In the genomic region with DNA sequence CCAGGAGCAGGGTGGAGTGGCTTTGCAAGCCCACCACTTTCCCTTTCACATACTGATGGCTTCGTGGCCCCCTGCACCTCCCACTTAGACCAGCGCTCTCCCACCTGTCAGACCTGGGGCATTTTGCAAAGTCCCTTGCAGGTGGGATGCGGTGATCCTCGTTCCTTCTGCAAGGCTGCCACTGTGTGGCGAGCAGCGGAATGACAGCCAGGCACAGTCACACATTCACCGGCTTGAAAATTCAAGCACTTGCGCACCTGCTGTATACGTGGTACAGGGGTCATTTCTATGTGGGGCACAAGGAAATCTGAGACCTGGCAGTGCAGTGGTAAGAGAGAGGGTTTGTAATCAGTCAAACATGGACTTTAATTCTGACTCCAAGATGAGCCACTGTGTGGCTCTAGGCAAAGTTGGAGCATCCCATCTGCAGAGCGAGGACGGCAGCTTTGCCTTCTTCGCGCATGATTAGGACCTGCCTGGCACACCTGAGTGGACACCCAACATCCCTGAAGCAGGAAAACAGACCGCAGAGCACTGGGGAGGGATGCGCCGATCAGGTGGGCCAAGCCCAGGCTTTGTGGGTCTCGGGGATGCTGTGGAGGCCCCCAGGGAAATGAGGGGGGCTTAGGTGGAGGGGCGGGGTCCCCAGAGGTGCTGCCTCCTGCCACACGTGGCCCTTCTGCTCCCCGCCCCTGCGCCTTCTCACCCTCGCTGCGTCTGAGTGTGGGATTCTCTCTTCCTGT, we compare ENCODE assay signal across 1 cellular context.
TF ChIP-seq lines count a peak whose summit lies in the region.

No MANE protein-coding gene starts in this region.

TF ChIP-seq in K562, 482 proteins besides CTCF, POLR2A, EP300 and RAD21 (continues in another document):
- TF ChIP-seq, protein P1, sequence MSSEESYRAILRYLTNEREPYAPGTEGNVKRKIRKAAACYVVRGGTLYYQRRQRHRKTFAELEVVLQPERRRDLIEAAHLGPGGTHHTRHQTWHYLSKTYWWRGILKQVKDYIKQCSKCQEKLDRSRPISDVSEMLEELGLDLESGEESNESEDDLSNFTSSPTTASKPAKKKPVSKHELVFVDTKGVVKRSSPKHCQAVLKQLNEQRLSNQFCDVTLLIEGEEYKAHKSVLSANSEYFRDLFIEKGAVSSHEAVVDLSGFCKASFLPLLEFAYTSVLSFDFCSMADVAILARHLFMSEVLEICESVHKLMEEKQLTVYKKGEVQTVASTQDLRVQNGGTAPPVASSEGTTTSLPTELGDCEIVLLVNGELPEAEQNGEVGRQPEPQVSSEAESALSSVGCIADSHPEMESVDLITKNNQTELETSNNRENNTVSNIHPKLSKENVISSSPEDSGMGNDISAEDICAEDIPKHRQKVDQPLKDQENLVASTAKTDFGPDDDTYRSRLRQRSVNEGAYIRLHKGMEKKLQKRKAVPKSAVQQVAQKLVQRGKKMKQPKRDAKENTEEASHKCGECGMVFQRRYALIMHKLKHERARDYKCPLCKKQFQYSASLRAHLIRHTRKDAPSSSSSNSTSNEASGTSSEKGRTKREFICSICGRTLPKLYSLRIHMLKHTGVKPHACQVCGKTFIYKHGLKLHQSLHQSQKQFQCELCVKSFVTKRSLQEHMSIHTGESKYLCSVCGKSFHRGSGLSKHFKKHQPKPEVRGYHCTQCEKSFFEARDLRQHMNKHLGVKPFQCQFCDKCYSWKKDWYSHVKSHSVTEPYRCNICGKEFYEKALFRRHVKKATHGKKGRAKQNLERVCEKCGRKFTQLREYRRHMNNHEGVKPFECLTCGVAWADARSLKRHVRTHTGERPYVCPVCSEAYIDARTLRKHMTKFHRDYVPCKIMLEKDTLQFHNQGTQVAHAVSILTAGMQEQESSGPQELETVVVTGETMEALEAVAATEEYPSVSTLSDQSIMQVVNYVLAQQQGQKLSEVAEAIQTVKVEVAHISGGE (CRISPR knock-in tag; IDR thresholded peaks at IDR 0.05) = no peak
- TF ChIP-seq, protein P2, sequence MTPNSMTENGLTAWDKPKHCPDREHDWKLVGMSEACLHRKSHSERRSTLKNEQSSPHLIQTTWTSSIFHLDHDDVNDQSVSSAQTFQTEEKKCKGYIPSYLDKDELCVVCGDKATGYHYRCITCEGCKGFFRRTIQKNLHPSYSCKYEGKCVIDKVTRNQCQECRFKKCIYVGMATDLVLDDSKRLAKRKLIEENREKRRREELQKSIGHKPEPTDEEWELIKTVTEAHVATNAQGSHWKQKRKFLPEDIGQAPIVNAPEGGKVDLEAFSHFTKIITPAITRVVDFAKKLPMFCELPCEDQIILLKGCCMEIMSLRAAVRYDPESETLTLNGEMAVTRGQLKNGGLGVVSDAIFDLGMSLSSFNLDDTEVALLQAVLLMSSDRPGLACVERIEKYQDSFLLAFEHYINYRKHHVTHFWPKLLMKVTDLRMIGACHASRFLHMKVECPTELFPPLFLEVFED (CRISPR knock-in tag; conservative IDR thresholded peaks at IDR 0.05) = 0 out of 2 replicates have a peak, but pooled peaks have one; percentile 27
- TF ChIP-seq HMGN3 (IDR thresholded peaks at IDR 0.05; ENCODE audit: borderline replicate concordance, extremely low read depth, insufficient read length, low read depth, low read length) = no peak
- TF ChIP-seq SMC3 (conservative IDR thresholded peaks at IDR 0.05; ENCODE audit: insufficient read depth, low read depth, low read length) = peak; percentile 91
- TF ChIP-seq ZNF217 (CRISPR knock-in tag; IDR thresholded peaks at IDR 0.05) = no peak
- TF ChIP-seq POLR2H (tag; IDR thresholded peaks at IDR 0.05; ENCODE audit: low read depth) = no peak
- no peak for TF ChIP-seq TFAM (CRISPR knock-in tag; conservative IDR thresholded peaks at IDR 0.05)
- no peak for TF ChIP-seq CREB1 (IDR thresholded peaks at IDR 0.05)
- TF ChIP-seq CREB1 (CRISPR knock-in tag; IDR thresholded peaks at IDR 0.05) = peak; percentile 5; the same call in 1 of the 2 replicates
- peak in 1 of 2 experiments; percentile 56; a peak in 1 of 4 replicates for TF ChIP-seq TEAD1 (CRISPR knock-in tag; IDR thresholded peaks at IDR 0.05)
- no peak for TF ChIP-seq ZFX (CRISPR knock-in tag; IDR thresholded peaks at IDR 0.05)
- TF ChIP-seq, protein P3, sequence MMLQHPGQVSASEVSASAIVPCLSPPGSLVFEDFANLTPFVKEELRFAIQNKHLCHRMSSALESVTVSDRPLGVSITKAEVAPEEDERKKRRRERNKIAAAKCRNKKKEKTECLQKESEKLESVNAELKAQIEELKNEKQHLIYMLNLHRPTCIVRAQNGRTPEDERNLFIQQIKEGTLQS (IDR thresholded peaks at IDR 0.05) = no peak
- TF ChIP-seq, protein P3 (CRISPR knock-in tag; conservative IDR thresholded peaks at IDR 0.05) = no peak
- no peak for TF ChIP-seq BCOR (IDR thresholded peaks at IDR 0.05)
- TF ChIP-seq ZNF197 (CRISPR knock-in tag; IDR thresholded peaks at IDR 0.05; ENCODE audit: low read depth) = no peak
- TF ChIP-seq HCFC1 (IDR thresholded peaks at IDR 0.05; ENCODE audit: low read depth, low read length) = 0 out of 2 replicates have a peak, but pooled peaks have one; percentile 20
- 0 out of 2 replicates have a peak, but pooled peaks have one; percentile 12 for TF ChIP-seq TEAD4 (IDR thresholded peaks at IDR 0.05; ENCODE audit: low read length)
- TF ChIP-seq TEAD4 (CRISPR knock-in tag; IDR thresholded peaks at IDR 0.05; ENCODE audit: borderline replicate concordance) = no peak
- TF ChIP-seq, protein P4, sequence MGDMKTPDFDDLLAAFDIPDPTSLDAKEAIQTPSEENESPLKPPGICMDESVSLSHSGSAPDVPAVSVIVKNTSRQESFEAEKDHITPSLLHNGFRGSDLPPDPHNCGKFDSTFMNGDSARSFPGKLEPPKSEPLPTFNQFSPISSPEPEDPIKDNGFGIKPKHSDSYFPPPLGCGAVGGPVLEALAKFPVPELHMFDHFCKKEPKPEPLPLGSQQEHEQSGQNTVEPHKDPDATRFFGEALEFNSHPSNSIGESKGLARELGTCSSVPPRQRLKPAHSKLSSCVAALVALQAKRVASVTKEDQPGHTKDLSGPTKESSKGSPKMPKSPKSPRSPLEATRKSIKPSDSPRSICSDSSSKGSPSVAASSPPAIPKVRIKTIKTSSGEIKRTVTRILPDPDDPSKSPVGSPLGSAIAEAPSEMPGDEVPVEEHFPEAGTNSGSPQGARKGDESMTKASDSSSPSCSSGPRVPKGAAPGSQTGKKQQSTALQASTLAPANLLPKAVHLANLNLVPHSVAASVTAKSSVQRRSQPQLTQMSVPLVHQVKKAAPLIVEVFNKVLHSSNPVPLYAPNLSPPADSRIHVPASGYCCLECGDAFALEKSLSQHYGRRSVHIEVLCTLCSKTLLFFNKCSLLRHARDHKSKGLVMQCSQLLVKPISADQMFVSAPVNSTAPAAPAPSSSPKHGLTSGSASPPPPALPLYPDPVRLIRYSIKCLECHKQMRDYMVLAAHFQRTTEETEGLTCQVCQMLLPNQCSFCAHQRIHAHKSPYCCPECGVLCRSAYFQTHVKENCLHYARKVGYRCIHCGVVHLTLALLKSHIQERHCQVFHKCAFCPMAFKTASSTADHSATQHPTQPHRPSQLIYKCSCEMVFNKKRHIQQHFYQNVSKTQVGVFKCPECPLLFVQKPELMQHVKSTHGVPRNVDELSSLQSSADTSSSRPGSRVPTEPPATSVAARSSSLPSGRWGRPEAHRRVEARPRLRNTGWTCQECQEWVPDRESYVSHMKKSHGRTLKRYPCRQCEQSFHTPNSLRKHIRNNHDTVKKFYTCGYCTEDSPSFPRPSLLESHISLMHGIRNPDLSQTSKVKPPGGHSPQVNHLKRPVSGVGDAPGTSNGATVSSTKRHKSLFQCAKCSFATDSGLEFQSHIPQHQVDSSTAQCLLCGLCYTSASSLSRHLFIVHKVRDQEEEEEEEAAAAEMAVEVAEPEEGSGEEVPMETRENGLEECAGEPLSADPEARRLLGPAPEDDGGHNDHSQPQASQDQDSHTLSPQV (IDR thresholded peaks at IDR 0.05) = no peak
- TF ChIP-seq, protein P5, sequence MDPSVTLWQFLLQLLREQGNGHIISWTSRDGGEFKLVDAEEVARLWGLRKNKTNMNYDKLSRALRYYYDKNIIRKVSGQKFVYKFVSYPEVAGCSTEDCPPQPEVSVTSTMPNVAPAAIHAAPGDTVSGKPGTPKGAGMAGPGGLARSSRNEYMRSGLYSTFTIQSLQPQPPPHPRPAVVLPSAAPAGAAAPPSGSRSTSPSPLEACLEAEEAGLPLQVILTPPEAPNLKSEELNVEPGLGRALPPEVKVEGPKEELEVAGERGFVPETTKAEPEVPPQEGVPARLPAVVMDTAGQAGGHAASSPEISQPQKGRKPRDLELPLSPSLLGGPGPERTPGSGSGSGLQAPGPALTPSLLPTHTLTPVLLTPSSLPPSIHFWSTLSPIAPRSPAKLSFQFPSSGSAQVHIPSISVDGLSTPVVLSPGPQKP (CRISPR knock-in tag; IDR thresholded peaks at IDR 0.05) = no peak
- TF ChIP-seq, protein P6, sequence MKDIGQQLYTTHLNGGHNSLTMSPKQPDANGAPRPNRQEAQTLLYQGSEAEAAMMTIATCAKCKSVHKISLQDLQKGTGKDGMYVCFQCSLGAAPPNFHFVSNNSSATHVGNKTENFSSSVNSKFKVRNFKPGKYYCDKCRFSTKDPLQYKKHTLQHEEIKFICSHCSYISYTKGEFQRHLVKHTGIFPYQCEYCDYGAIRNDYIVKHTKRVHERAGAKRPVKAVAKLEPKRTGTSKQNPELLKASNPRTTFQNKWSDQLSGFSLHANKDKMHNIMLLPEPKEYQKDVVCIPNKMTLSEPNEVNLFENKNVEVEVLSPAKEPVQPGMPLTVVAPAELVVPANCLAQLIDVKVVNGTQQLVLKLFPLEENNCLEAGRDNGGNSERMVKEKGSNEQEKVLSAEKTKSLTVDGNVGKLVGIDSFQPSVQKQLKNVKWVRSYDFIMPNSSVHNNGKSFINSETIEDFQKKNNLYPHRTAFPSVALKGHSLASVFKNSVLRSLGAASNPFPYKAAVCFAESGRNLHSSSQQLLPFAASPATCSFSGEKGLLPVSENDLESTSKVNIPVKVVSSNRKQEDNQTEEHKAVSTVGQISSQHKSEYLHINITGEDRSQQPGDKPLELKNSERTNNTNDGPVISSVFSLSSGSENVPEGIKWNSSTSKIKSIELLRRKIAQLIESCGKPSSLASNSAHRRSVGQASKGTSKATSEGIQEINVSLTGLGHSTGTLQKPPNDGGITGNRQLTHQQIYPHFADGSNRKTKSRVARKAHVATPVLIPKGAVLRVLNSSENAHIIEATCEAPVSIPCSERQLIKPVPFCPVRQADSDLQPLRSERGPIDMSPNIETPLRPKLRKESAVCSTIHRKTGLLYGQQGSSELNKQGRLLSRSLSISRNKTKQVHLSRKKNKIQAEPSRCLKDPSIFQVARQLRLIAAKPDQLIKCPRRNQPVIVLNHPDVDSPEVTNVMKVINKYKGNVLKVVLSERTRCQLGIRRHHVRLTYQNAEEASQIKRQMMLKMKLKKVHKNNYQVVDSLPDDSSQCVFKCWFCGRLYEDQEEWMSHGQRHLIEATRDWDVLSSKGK (CRISPR knock-in tag; IDR thresholded peaks at IDR 0.05) = no peak
- no peak for TF ChIP-seq ZFP36 (IDR thresholded peaks at IDR 0.05; ENCODE audit: low read depth, low read length, partially characterized antibody)
- no peak for TF ChIP-seq ETS2 (tag; IDR thresholded peaks at IDR 0.05; ENCODE audit: borderline replicate concordance, poor library complexity, severe bottlenecking)
- TF ChIP-seq JUND (IDR thresholded peaks at IDR 0.05; ENCODE audit: borderline replicate concordance, low read depth, low read length) = 0 out of 2 replicates have a peak, but pooled peaks have one; percentile 29
- no peak for TF ChIP-seq JUND (tag; IDR thresholded peaks at IDR 0.05; ENCODE audit: borderline replicate concordance, low read depth, low read length)
- peak; percentile 69; the same call in 1 of the 2 replicates for TF ChIP-seq XRCC5 (IDR thresholded peaks at IDR 0.05; ENCODE audit: low read depth, low read length)
- TF ChIP-seq, protein P7, sequence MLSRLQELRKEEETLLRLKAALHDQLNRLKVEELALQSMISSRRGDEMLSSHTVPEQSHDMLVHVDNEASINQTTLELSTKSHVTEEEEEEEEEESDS (CRISPR knock-in tag; IDR thresholded peaks at IDR 0.05) = no peak
- TF ChIP-seq, protein P8, sequence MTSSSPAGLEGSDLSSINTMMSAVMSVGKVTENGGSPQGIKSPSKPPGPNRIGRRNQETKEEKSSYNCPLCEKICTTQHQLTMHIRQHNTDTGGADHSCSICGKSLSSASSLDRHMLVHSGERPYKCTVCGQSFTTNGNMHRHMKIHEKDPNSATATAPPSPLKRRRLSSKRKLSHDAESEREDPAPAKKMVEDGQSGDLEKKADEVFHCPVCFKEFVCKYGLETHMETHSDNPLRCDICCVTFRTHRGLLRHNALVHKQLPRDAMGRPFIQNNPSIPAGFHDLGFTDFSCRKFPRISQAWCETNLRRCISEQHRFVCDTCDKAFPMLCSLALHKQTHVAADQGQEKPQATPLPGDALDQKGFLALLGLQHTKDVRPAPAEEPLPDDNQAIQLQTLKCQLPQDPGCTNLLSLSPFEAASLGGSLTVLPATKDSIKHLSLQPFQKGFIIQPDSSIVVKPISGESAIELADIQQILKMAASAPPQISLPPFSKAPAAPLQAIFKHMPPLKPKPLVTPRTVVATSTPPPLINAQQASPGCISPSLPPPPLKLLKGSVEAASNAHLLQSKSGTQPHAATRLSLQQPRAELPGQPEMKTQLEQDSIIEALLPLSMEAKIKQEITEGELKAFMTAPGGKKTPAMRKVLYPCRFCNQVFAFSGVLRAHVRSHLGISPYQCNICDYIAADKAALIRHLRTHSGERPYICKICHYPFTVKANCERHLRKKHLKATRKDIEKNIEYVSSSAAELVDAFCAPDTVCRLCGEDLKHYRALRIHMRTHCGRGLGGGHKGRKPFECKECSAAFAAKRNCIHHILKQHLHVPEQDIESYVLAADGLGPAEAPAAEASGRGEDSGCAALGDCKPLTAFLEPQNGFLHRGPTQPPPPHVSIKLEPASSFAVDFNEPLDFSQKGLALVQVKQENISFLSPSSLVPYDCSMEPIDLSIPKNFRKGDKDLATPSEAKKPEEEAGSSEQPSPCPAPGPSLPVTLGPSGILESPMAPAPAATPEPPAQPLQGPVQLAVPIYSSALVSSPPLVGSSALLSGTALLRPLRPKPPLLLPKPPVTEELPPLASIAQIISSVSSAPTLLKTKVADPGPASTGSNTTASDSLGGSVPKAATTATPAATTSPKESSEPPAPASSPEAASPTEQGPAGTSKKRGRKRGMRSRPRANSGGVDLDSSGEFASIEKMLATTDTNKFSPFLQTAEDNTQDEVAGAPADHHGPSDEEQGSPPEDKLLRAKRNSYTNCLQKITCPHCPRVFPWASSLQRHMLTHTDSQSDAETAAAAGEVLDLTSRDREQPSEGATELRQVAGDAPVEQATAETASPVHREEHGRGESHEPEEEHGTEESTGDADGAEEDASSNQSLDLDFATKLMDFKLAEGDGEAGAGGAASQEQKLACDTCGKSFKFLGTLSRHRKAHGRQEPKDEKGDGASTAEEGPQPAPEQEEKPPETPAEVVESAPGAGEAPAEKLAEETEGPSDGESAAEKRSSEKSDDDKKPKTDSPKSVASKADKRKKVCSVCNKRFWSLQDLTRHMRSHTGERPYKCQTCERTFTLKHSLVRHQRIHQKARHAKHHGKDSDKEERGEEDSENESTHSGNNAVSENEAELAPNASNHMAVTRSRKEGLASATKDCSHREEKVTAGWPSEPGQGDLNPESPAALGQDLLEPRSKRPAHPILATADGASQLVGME (CRISPR knock-in tag; IDR thresholded peaks at IDR 0.05) = no peak
- TF ChIP-seq NFXL1 (CRISPR knock-in tag; IDR thresholded peaks at IDR 0.05) = no peak
- TF ChIP-seq, protein P9, sequence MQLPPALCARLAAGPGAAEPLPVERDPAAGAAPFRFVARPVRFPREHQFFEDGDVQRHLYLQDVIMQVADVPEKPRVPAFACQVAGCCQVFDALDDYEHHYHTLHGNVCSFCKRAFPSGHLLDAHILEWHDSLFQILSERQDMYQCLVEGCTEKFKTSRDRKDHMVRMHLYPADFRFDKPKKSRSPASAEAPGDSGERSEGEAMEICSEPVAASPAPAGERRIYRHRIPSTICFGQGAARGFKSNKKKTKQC (CRISPR knock-in tag; IDR thresholded peaks at IDR 0.05) = 0 out of 2 replicates have a peak, but pooled peaks have one; percentile 54
